Comparison of ENCODE assay signal across 8 cellular contexts in the genomic region with DNA sequence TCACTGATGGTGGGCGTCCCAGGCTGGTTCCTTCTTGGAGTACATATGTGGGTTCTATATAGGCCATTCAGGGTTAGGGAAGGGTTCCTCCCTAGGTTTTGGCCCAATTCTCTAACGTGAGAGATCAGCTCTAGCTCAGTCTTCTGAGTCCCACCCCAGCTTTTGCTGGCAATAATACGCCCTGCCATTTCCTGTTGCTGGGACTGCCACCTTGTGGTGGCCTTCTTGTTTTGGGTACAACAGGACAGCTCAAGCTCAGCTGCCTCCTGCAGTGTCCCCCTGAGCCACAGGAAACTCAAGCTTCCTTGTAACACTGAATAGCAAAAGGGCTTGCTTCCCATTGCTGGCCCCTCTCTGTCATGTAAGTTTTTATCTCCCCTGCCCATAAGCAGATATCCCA.
DNase-seq lines count a peak whose midpoint lies in the region; ATAC-seq, FAIRE-seq and TF ChIP-seq lines count a peak whose summit lies in the region.

No MANE protein-coding gene starts in this region.

- POLR2A ChIA-PET in SK-N-SH (lab: Yijun Ruan, JAX): no interaction called here

- peaks cover 3 to 15% of the 10 kb centered on the region in 2 experiments; a peak in 2 of 4 replicates for H3K4me1 ChIP-seq in SK-N-SH (ENCODE audit: control insufficient read depth in 1 of 2, insufficient read depth in 2 of 2, low read depth in 1 of 2, low read length in 1 of 2)

- no peak overlapping the region for H3K27ac ChIP-seq in SK-N-SH (ENCODE audit: low read depth in 2 of 2, low read length in 1 of 2)

- no peak for TF ChIP-seq EP300 in SK-N-SH (IDR thresholded peaks at IDR 0.05; ENCODE audit: borderline replicate concordance in 1 of 2, low read depth in 1 of 2, low read length in 1 of 2)

- ATAC-seq in HG03097 (IDR thresholded peaks at IDR 0.05; ENCODE audit: low FRiP score, unreplicated experiment) (peak; percentile 64), GM19023 (IDR thresholded peaks at IDR 0.05; ENCODE audit: unreplicated experiment) (no peak)

- H3K9me2 ChIP-seq in SK-N-SH: no peaks in the 10 kb centered on the region

- H3K4me3 ChIP-seq in SK-N-SH (ENCODE audit: low read depth in 2 of 2, low read length in 1 of 2): no peak overlapping the region

- H2AFZ ChIP-seq in SK-N-SH (ENCODE audit: low read depth): no peak overlapping the region

- no peaks in the 10 kb centered on the region for H3K27me3 ChIP-seq in SK-N-SH (ENCODE audit: insufficient read depth)

- no peak overlapping the region for H3K4me2 ChIP-seq in SK-N-SH

- FAIRE-seq in GM18507 (lab: Jason Lieb, UNC): peak; percentile 82

- H3K9me3 ChIP-seq in SK-N-SH: peaks cover 7% of the 10 kb centered on the region; the same call in 1 of the 2 replicates

- H3F3A ChIP-seq in SK-N-SH (replicated peaks; ENCODE audit: insufficient read depth): peaks cover 15% of the 10 kb centered on the region

- no peaks in the 10 kb centered on the region for H4K20me1 ChIP-seq in SK-N-SH (ENCODE audit: insufficient read depth)

- peak; percentile 23 for TF ChIP-seq RAD21 in SK-N-SH (IDR thresholded peaks at IDR 0.05; ENCODE audit: low read length)

- peaks cover 0 to 17% of the 10 kb centered on the region in 2 experiments for H3K36me3 ChIP-seq in SK-N-SH (replicated peaks in 1 of 2; ENCODE audit: control insufficient read depth in 1 of 2, insufficient read depth in 2 of 2, low read length in 1 of 2)

- TF ChIP-seq CTCF in SK-N-SH (IDR thresholded peaks at IDR 0.05): peak; percentile 49

- 100% methylated on average over 2 of the region's 3 CpGs for WGBS in SK-N-SH (ENCODE audit: low lambda C conversion rate)

- H3K79me2 ChIP-seq in SK-N-SH (ENCODE audit: insufficient read depth): no peaks in the 10 kb centered on the region

- DNase-seq in Ammon's horn (ENCODE audit: low spot score) (peak; percentile 8), GM18507 (ENCODE audit: extremely low spot score, insufficient read length, low read depth) (peak; percentile 36), SK-N-SH (no peak), inferior parietal cortex (ENCODE audit: extremely low spot score) (peak; percentile 20)
- DNase-seq in activated naive CD4-positive, alpha-beta T cell treated with anti-CD3 and anti-CD28 coated beads, Interleukin-2, amount 50 U/mL, for 16 hours: peak; percentile 51
- peak; percentile 37 for DNase-seq in stimulated activated CD8-positive, alpha-beta memory T cell treated with anti-CD3 and anti-CD28 coated beads, Interleukin-4, amount 100 ng/mL, for 24 hours (ENCODE audit: low read depth)

- H3K9ac ChIP-seq in SK-N-SH: no peak overlapping the region

- CTCF ChIA-PET in SK-N-SH (lab: Yijun Ruan, JAX): interaction anchor here (0.6 to 1.9 kb wide), 4 partner anchors 16 to 287 kb away, joined by 3 to 6 read pairs (median 4); no protein-coding TSS in a partner anchor

TF ChIP-seq in SK-N-SH, 30 proteins besides CTCF, POLR2A, EP300 and RAD21:
- TF ChIP-seq SMC3 (IDR thresholded peaks at IDR 0.05; ENCODE audit: low read depth, low read length): peak; percentile 29
- TF ChIP-seq POLR2AphosphoS5 (IDR thresholded peaks at IDR 0.05; ENCODE audit: low read depth, low read length): no peak
- TF ChIP-seq MAX (IDR thresholded peaks at IDR 0.05; ENCODE audit: low read depth): no peak
